In the genomic region with DNA sequence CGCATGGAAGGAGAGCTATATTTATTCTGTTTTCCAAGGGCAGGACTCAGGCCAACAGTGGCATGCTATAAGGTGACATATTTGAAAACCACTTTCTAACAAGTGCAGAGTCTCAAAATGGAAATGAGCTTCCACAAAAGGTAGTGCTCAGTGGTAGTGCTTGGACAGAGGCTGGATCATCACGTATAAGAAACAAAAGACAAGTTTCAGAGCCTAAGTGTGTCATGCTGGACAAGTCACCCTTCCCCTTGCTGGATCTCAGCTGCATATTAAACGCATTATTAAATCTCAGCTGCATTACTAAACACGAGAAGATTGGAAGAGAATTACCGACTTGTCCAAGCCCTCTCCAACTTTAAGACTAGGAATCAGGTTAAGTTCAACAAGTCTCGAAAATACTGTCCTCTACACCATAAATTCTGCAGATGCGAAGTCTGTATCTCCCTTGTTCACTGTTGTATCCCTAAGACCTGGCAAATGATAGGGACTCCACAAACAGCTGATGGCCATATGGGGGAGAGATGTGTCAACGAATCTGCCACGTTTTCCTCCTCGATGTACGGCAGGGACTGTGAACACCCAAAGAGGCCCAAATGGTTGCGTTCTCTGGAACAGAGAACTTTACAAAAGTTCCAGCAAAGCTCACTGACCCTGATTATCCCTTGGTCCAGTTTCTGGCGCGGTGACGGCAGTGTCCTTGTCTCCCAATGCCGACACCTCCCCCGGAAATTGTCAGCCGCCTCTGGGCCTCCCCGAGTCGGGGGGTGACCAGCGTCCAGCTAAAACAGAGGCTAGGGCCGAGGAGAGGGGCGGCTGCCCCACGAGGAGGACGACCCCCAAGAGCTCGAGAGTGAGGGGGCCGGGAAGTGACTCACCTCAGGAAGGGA, we compare ENCODE assay signal across 1 cellular context.
TF ChIP-seq lines count a peak whose summit lies in the region.

No MANE protein-coding gene starts in this region.

TF ChIP-seq in GM12878, 131 proteins besides CTCF, POLR2A, EP300 and RAD21 (continued from another document):
- TF ChIP-seq, protein P1, sequence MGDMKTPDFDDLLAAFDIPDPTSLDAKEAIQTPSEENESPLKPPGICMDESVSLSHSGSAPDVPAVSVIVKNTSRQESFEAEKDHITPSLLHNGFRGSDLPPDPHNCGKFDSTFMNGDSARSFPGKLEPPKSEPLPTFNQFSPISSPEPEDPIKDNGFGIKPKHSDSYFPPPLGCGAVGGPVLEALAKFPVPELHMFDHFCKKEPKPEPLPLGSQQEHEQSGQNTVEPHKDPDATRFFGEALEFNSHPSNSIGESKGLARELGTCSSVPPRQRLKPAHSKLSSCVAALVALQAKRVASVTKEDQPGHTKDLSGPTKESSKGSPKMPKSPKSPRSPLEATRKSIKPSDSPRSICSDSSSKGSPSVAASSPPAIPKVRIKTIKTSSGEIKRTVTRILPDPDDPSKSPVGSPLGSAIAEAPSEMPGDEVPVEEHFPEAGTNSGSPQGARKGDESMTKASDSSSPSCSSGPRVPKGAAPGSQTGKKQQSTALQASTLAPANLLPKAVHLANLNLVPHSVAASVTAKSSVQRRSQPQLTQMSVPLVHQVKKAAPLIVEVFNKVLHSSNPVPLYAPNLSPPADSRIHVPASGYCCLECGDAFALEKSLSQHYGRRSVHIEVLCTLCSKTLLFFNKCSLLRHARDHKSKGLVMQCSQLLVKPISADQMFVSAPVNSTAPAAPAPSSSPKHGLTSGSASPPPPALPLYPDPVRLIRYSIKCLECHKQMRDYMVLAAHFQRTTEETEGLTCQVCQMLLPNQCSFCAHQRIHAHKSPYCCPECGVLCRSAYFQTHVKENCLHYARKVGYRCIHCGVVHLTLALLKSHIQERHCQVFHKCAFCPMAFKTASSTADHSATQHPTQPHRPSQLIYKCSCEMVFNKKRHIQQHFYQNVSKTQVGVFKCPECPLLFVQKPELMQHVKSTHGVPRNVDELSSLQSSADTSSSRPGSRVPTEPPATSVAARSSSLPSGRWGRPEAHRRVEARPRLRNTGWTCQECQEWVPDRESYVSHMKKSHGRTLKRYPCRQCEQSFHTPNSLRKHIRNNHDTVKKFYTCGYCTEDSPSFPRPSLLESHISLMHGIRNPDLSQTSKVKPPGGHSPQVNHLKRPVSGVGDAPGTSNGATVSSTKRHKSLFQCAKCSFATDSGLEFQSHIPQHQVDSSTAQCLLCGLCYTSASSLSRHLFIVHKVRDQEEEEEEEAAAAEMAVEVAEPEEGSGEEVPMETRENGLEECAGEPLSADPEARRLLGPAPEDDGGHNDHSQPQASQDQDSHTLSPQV (IDR thresholded peaks at IDR 0.05) = no peak
- TF ChIP-seq NR2C2 (IDR thresholded peaks at IDR 0.05; ENCODE audit: borderline replicate concordance, control insufficient read depth, insufficient read length, low read depth) (no peak), SUZ12 (IDR thresholded peaks at IDR 0.05; ENCODE audit: unreplicated experiment) (no peak), WRNIP1 (IDR thresholded peaks at IDR 0.05; ENCODE audit: borderline replicate concordance, low read depth, low read length) (no peak), TBL1XR1 (IDR thresholded peaks at IDR 0.05; ENCODE audit: low read depth, low read length) (no peak), HDAC2 (IDR thresholded peaks at IDR 0.05) (no peak; the same call in 1 of the 2 replicates), ZSCAN29 (IDR thresholded peaks at IDR 0.05) (no peak), ZNF207 (IDR thresholded peaks at IDR 0.05; ENCODE audit: borderline replicate concordance) (no peak), FOXM1 (IDR thresholded peaks at IDR 0.05; ENCODE audit: low read depth, low read length) (no peak), TCF12 (IDR thresholded peaks at IDR 0.05; ENCODE audit: low read depth, low read length) (no peak), ZBTB33 (IDR thresholded peaks at IDR 0.05) (no peak), TARDBP (IDR thresholded peaks at IDR 0.05; ENCODE audit: borderline replicate concordance) (no peak), SRF (IDR thresholded peaks at IDR 0.05; ENCODE audit: low read depth in 2 of 2, low read length in 2 of 2) (no peak)
